24 cellular contexts compared by ENCODE assay signal in the genomic region with DNA sequence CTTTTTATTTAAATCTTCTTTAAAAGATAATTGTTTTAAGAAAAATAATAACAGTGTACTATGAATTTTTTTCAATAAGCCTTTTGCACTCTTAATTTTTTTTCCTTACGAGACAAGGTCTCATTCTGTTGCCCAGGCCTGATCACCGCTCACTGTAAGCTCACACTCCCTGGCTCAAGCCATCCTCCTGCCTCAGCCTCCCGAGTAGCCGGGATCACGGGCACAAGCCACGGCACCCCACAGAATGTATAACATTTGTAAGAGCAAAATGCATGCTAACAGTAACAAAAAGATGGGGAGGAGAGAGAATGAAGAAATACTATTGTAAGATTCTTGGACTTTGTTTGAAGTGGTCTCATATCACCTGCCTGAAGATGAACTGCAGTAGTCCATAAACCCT.
"Had no signal": no experiment of that assay in that cellular context is flagged by ENCODE, and none has a peak within 500 bp of the region (broad histone marks: within the 10 kb centered on the region; RNA-seq: fewer than 3 reads in every experiment).

No MANE protein-coding gene starts in this region.

- ATAC-seq: activated T-cell treated with anti-CD3 and anti-CD28 coated beads, Interleukin-2, amount 50 U/mL, for 4 hours; effector memory CD8-positive, alpha-beta T cell; esophagus mucosa; left lobe of liver; naive thymus-derived CD8-positive, alpha-beta T cell; stimulated activated naive CD8-positive, alpha-beta T cell treated with anti-CD3 and anti-CD28 coated beads, Interleukin-15, amount 100 ng/mL, for 72 hours had no signal

- H3K9me3 ChIP-seq: breast epithelium, colonic mucosa, suprapubic skin, tibial nerve had no signal

- H3K4me3 Mint-ChIP-seq: activated CD4-positive, alpha-beta memory T cell treated with anti-CD3 and anti-CD28 coated beads, Interleukin-2, amount 10 ng/mL, durations not matched to agents 7 days and 5 days; activated T-cell treated with anti-CD3 and anti-CD28 coated beads, Interleukin-2, amount 50 U/mL, for 4 hours; central memory CD8-positive, alpha-beta T cell; effector memory CD8-positive, alpha-beta T cell; naive thymus-derived CD8-positive, alpha-beta T cell; neural progenitor cell; stimulated activated naive CD8-positive, alpha-beta T cell treated with anti-CD3 and anti-CD28 coated beads, Interleukin-15, amount 100 ng/mL, for 72 hours had no signal

- FAIRE-seq: endothelial cell of umbilical vein had no signal

- H3K9ac ChIP-seq: neural progenitor cell had no signal

- H3K27ac ChIP-seq: breast epithelium, colonic mucosa, dorsolateral prefrontal cortex, neural progenitor cell, suprapubic skin, tibial nerve had no signal

- H3K27me3 ChIP-seq: breast epithelium, colonic mucosa, dorsolateral prefrontal cortex, neural progenitor cell, suprapubic skin, tibial nerve had no signal

- H3K27me3 Mint-ChIP-seq: activated CD4-positive, alpha-beta memory T cell treated with anti-CD3 and anti-CD28 coated beads, Interleukin-2, amount 10 ng/mL, durations not matched to agents 7 days and 5 days; central memory CD8-positive, alpha-beta T cell; effector memory CD8-positive, alpha-beta T cell; naive thymus-derived CD8-positive, alpha-beta T cell; progenitor cell of endocrine pancreas; stimulated activated naive CD8-positive, alpha-beta T cell treated with anti-CD3 and anti-CD28 coated beads, Interleukin-15, amount 100 ng/mL, for 72 hours had no signal

- H3K27ac Mint-ChIP-seq: activated CD4-positive, alpha-beta memory T cell treated with anti-CD3 and anti-CD28 coated beads, Interleukin-2, amount 10 ng/mL, durations not matched to agents 7 days and 5 days; effector memory CD8-positive, alpha-beta T cell; neural progenitor cell; progenitor cell of endocrine pancreas had no signal

- DNase-seq: activated CD4-positive, alpha-beta memory T cell treated with anti-CD3 and anti-CD28 coated beads, Interleukin-2, amount 10 ng/mL, durations not matched to agents 7 days and 5 days; activated CD4-positive, alpha-beta T cell treated with anti-CD3 and anti-CD28 coated beads for 4 hours; activated effector memory CD4-positive, alpha-beta T cell treated with Interleukin-2 at 50 U/mL for 16 hours; activated naive CD4-positive, alpha-beta T cell treated with anti-CD3 and anti-CD28 coated beads, Interleukin-2, amount 50 U/mL, for 16 hours; activated T-cell treated with anti-CD3 and anti-CD28 coated beads, Interleukin-2, amount 50 U/mL, for 4 hours; amniotic stem cell; colonic mucosa; dorsolateral prefrontal cortex; effector memory CD8-positive, alpha-beta T cell; foreskin melanocyte; retina; stimulated activated CD4-positive, alpha-beta T cell treated with anti-CD3 and anti-CD28 coated beads, Interleukin-4, amount 100 ng/mL, for 24 hours; stimulated activated naive CD8-positive, alpha-beta T cell treated with anti-CD3 and anti-CD28 coated beads, Interleukin-15, amount 100 ng/mL, for 72 hours; T-helper 9 cell had no signal

- H3K9me3 Mint-ChIP-seq: activated T-cell treated with anti-CD3 and anti-CD28 coated beads, Interleukin-2, amount 50 U/mL, for 4 hours; central memory CD8-positive, alpha-beta T cell; effector memory CD8-positive, alpha-beta T cell had no signal

- H3K4me3 ChIP-seq: breast epithelium, colonic mucosa, dorsolateral prefrontal cortex, neural progenitor cell, suprapubic skin, tibial nerve had no signal

- H3K4me1 ChIP-seq: breast epithelium, colonic mucosa had no signal

- H3K36me3 ChIP-seq: breast epithelium, colonic mucosa, neural progenitor cell, suprapubic skin had no signal
